In the genomic region with DNA sequence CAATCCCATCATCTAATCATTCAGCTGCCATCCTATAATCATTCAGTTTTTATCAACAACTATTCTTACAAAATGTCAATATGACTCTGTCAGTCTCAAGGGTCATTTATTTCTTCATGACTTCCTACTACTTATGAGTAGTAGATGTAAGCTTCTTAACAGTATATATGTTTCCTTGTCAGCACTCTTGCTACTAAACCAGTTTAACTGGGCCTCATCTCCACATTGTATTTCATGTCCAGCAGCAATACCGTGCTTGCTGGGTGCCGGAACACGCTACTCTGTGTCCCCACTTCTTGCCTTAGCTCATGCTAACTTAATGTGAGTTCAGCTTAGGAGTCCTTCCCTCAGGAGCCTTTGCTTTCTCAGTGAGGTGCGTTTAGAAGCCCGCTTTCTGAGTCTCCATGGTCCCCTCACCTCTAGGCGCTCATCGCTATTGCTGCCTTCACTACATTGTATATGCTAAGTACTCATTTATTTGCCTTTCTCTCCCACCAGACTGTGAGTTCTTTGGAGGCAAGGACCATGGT, we compare ENCODE assay signal across 17 cellular contexts. TPM values are rescaled to one million over a fixed set of nuclear protein-coding genes. Genes with fewer than 3 reads are reported as not detected.
DNase-seq lines count a peak whose midpoint lies in the region; ATAC-seq and TF ChIP-seq lines count a peak whose summit lies in the region.
"Had no signal": no experiment of that assay in that cellular context is flagged by ENCODE, and none has a peak within 500 bp of the region (broad histone marks: within the 10 kb centered on the region; RNA-seq: fewer than 3 reads in every experiment).

No MANE protein-coding gene starts in this region.

- H3K27ac Mint-ChIP-seq in activated CD8-positive, alpha-beta memory T cell treated with anti-CD3 and anti-CD28 coated beads, Interleukin-2, amount 10 ng/mL, durations not matched to agents 7 days and 5 days: peak overlapping the region; percentile 87
- H3K27ac Mint-ChIP-seq in activated naive CD8-positive, alpha-beta T cell treated with anti-CD3 and anti-CD28 coated beads for 36 hours: peak overlapping the region; percentile 65
- peak overlapping the region; percentile 46 for H3K27ac Mint-ChIP-seq in progenitor cell of endocrine pancreas

- no peaks in the 10 kb centered on the region for H3K4me1 ChIP-seq in HUES48 (ENCODE audit: control insufficient read depth, insufficient read depth, low read length)
- H3K4me1 ChIP-seq in SJCRH30: no peaks in the 10 kb centered on the region

- H3K27me3 Mint-ChIP-seq in activated CD8-positive, alpha-beta memory T cell treated with anti-CD3 and anti-CD28 coated beads, Interleukin-2, amount 10 ng/mL, durations not matched to agents 7 days and 5 days: no peaks in the 10 kb centered on the region
- H3K27me3 Mint-ChIP-seq in activated naive CD8-positive, alpha-beta T cell treated with anti-CD3 and anti-CD28 coated beads for 36 hours: no peaks in the 10 kb centered on the region
- no peaks in the 10 kb centered on the region for H3K27me3 Mint-ChIP-seq in progenitor cell of endocrine pancreas

- H3K9me3 Mint-ChIP-seq in activated CD8-positive, alpha-beta memory T cell treated with anti-CD3 and anti-CD28 coated beads, Interleukin-2, amount 10 ng/mL, durations not matched to agents 7 days and 5 days (ENCODE audit: low read depth): no peaks in the 10 kb centered on the region
- H3K9me3 Mint-ChIP-seq in activated naive CD8-positive, alpha-beta T cell treated with anti-CD3 and anti-CD28 coated beads for 36 hours: no peaks in the 10 kb centered on the region
- no peaks in the 10 kb centered on the region for H3K9me3 Mint-ChIP-seq in progenitor cell of endocrine pancreas (ENCODE audit: low read depth)

- H3K27me3 ChIP-seq in HUES48 (ENCODE audit: control insufficient read depth, insufficient read depth, low read length): no peaks in the 10 kb centered on the region
- H3K27me3 ChIP-seq in SJCRH30: no peaks in the 10 kb centered on the region
- H3K27me3 ChIP-seq: ovary had no signal

- H3K4me3 Mint-ChIP-seq in activated CD8-positive, alpha-beta memory T cell treated with anti-CD3 and anti-CD28 coated beads, Interleukin-2, amount 10 ng/mL, durations not matched to agents 7 days and 5 days: no peak overlapping the region
- H3K4me3 Mint-ChIP-seq in activated naive CD8-positive, alpha-beta T cell treated with anti-CD3 and anti-CD28 coated beads for 36 hours: no peak overlapping the region
- H3K4me3 Mint-ChIP-seq in progenitor cell of endocrine pancreas (ENCODE audit: low read depth): no peak overlapping the region

- DNase-seq in activated CD8-positive, alpha-beta memory T cell treated with anti-CD3 and anti-CD28 coated beads, Interleukin-2, amount 10 ng/mL, durations not matched to agents 7 days and 5 days: no peak
- no peak for DNase-seq in activated CD8-positive, alpha-beta memory T cell treated with anti-CD3 and anti-CD28 coated beads for 24 hours
- DNase-seq in activated naive CD8-positive, alpha-beta T cell treated with anti-CD3 and anti-CD28 coated beads for 36 hours: no peak
- no peak for DNase-seq in progenitor cell of endocrine pancreas (ENCODE audit: low spot score, unreplicated experiment)
- no peak for DNase-seq in NCI-H2081 (lab: John Stamatoyannopoulos, UW)
- DNase-seq in SJCRH30: no peak
- DNase-seq: aorta; cortex of kidney; GOT3; NCI-H2029 treated with DMSO at 0.1 percent for 48 hours; NCI-H526; ovary; PC-9; stimulated activated CD4-positive, alpha-beta T cell treated with anti-CD3 and anti-CD28 coated beads, Interleukin-4, amount 100 ng/mL, for 4 hours; WERI-Rb-1 had no signal

- ATAC-seq in activated CD8-positive, alpha-beta memory T cell treated with anti-CD3 and anti-CD28 coated beads, Interleukin-2, amount 10 ng/mL, durations not matched to agents 7 days and 5 days: no peak
- no peak for ATAC-seq in HG02973 (IDR thresholded peaks at IDR 0.05; ENCODE audit: unreplicated experiment)

- H3K4me3 ChIP-seq in HUES48 (ENCODE audit: low read depth, low read length) (no peak overlapping the region), SJCRH30 (no peak overlapping the region)
- H3K4me3 ChIP-seq: ovary, PC-9 had no signal

- peaks cover 23% of the 10 kb centered on the region for H3K36me3 Mint-ChIP-seq in activated CD8-positive, alpha-beta memory T cell treated with anti-CD3 and anti-CD28 coated beads, Interleukin-2, amount 10 ng/mL, durations not matched to agents 7 days and 5 days
- H3K36me3 Mint-ChIP-seq in activated naive CD8-positive, alpha-beta T cell treated with anti-CD3 and anti-CD28 coated beads for 36 hours: peaks cover 6% of the 10 kb centered on the region
- H3K36me3 Mint-ChIP-seq in progenitor cell of endocrine pancreas (ENCODE audit: insufficient read depth): peaks cover 13% of the 10 kb centered on the region

- H3K9me3 ChIP-seq in HUES48 (ENCODE audit: control insufficient read depth, insufficient read depth, low read length): no peaks in the 10 kb centered on the region
- no peaks in the 10 kb centered on the region for H3K9me3 ChIP-seq in SJCRH30 (replicated peaks)
- H3K9me3 ChIP-seq: ovary had no signal

- TF ChIP-seq CTCF in progenitor cell of endocrine pancreas (IDR thresholded peaks at IDR 0.05; ENCODE audit: unreplicated experiment): no peak

- peak overlapping the region; percentile 27 for H3K27ac ChIP-seq in HUES48 (ENCODE audit: low read depth, low read length)
- no peak overlapping the region for H3K27ac ChIP-seq in SJCRH30
- H3K27ac ChIP-seq: ovary, PC-9, WERI-Rb-1 had no signal

- no peaks in the 10 kb centered on the region for H3K36me3 ChIP-seq in HUES48 (ENCODE audit: control insufficient read depth, insufficient read depth, low read length)
- H3K36me3 ChIP-seq in SJCRH30: no peaks in the 10 kb centered on the region
- H3K36me3 ChIP-seq: ovary, WERI-Rb-1 had no signal

- no peak overlapping the region for H3K9ac ChIP-seq in HUES48 (ENCODE audit: low read depth, low read length)

- CTCF ChIA-PET in activated CD8-positive, alpha-beta memory T cell treated with anti-CD3 and anti-CD28 coated beads, Interleukin-2, amount 10 ng/mL, durations not matched to agents 7 days and 5 days (lab: Charles Lee): no interaction called here

- H3K4me1 Mint-ChIP-seq in activated CD8-positive, alpha-beta memory T cell treated with anti-CD3 and anti-CD28 coated beads, Interleukin-2, amount 10 ng/mL, durations not matched to agents 7 days and 5 days: peaks cover 59% of the 10 kb centered on the region
- peaks cover 26% of the 10 kb centered on the region for H3K4me1 Mint-ChIP-seq in activated naive CD8-positive, alpha-beta T cell treated with anti-CD3 and anti-CD28 coated beads for 36 hours
- peaks cover 55% of the 10 kb centered on the region for H3K4me1 Mint-ChIP-seq in progenitor cell of endocrine pancreas (ENCODE audit: low read depth)

RNA-seq across cellular contexts. Expression of gene ELL2, which starts 32.9 kb away (rescaled TPM):
- total RNA-seq in activated CD8-positive, alpha-beta memory T cell treated with anti-CD3 and anti-CD28 coated beads, Interleukin-2, amount 10 ng/mL, durations not matched to agents 7 days and 5 days: 10 to 100 TPM; 33.9 to 81.8 TPM
- total RNA-seq in activated naive CD8-positive, alpha-beta T cell treated with anti-CD3 and anti-CD28 coated beads for 36 hours: 10 to 100 TPM; 41.9 to 45.6 TPM
- 124 and 145 TPM in 2 replicates for total RNA-seq in progenitor cell of endocrine pancreas
- 3.6 and 4.2 TPM in 2 replicates for total RNA-seq in SJCRH30 (2014; rRNA removed; shearing (Covaris generic))
